Comparison of ENCODE assay signal across 8 cellular contexts in genomic region chr14:35883677-35884293, GRCh38. TPM values are rescaled to one million over a fixed set of nuclear protein-coding genes. Genes with fewer than 3 reads are reported as not detected.
DNase-seq lines count a peak whose midpoint lies in the region; ATAC-seq and FAIRE-seq lines count a peak whose summit lies in the region.

No MANE protein-coding gene starts in this region.

- no peaks in the 10 kb centered on the region for H3K36me3 Mint-ChIP-seq in activated CD4-positive, alpha-beta T cell treated with anti-CD3 and anti-CD28 coated beads, Interleukin-2, amount 10 ng/mL, durations not matched to agents 7 days and 5 days (ENCODE audit: low read depth)
- no peaks in the 10 kb centered on the region for H3K36me3 Mint-ChIP-seq in immature natural killer cell
- no peaks in the 10 kb centered on the region for H3K36me3 Mint-ChIP-seq in T-helper 2 cell treated with Interferon-gamma antibody and Interleukin-4, amounts not matched to agents 5 μg/mL and 100 μg/mL, for 36 hours (ENCODE audit: low read depth)

- H3K4me3 Mint-ChIP-seq in activated CD4-positive, alpha-beta T cell treated with anti-CD3 and anti-CD28 coated beads, Interleukin-2, amount 10 ng/mL, durations not matched to agents 7 days and 5 days: no peak overlapping the region
- H3K4me3 Mint-ChIP-seq in stimulated activated naive CD8-positive, alpha-beta T cell treated with anti-CD3 and anti-CD28 coated beads, Interleukin-15, amount 100 ng/mL, for 72 hours: no peak overlapping the region
- H3K4me3 Mint-ChIP-seq in immature natural killer cell: no peak overlapping the region
- no peak overlapping the region for H3K4me3 Mint-ChIP-seq in T-helper 2 cell treated with Interferon-gamma antibody and Interleukin-4, amounts not matched to agents 5 μg/mL and 100 μg/mL, for 36 hours

- DNase-seq in ACHN: peak; percentile 35
- DNase-seq in NAMALWA (ENCODE audit: low spot score): peak; percentile 26
- peak; percentile 45 for DNase-seq in activated CD4-positive, alpha-beta T cell treated with anti-CD3 and anti-CD28 coated beads, Interleukin-2, amount 10 ng/mL, durations not matched to agents 7 days and 5 days
- peak in 29 of 51 donors; percentile 1 to 67 (median 23) for DNase-seq in hypothalamus (lab: John Stamatoyannopoulos, UW)
- DNase-seq in stimulated activated naive CD8-positive, alpha-beta T cell treated with anti-CD3 and anti-CD28 coated beads, Interleukin-15, amount 100 ng/mL, for 72 hours: peak; percentile 5 to 22
- no peak for DNase-seq in immature natural killer cell
- no peak for DNase-seq in T-helper 2 cell treated with Interferon-gamma antibody and Interleukin-4, amounts not matched to agents 5 μg/mL and 100 μg/mL, for 36 hours (ENCODE audit: low spot score)

- POLR2A ChIA-PET in activated CD4-positive, alpha-beta T cell treated with anti-CD3 and anti-CD28 coated beads, Interleukin-2, amount 10 ng/mL, durations not matched to agents 7 days and 5 days (lab: Charles Lee): no interaction called here

- H3K27ac Mint-ChIP-seq in activated CD4-positive, alpha-beta T cell treated with anti-CD3 and anti-CD28 coated beads, Interleukin-2, amount 10 ng/mL, durations not matched to agents 7 days and 5 days: no peak overlapping the region
- peak overlapping the region in 1 of 2 donors; percentile 76 for H3K27ac Mint-ChIP-seq in stimulated activated naive CD8-positive, alpha-beta T cell treated with anti-CD3 and anti-CD28 coated beads, Interleukin-15, amount 100 ng/mL, for 72 hours
- no peak overlapping the region for H3K27ac Mint-ChIP-seq in immature natural killer cell
- H3K27ac Mint-ChIP-seq in T-helper 2 cell treated with Interferon-gamma antibody and Interleukin-4, amounts not matched to agents 5 μg/mL and 100 μg/mL, for 36 hours: no peak overlapping the region

- peaks cover 3% of the 10 kb centered on the region for H3K27me3 Mint-ChIP-seq in activated CD4-positive, alpha-beta T cell treated with anti-CD3 and anti-CD28 coated beads, Interleukin-2, amount 10 ng/mL, durations not matched to agents 7 days and 5 days
- H3K27me3 Mint-ChIP-seq in stimulated activated naive CD8-positive, alpha-beta T cell treated with anti-CD3 and anti-CD28 coated beads, Interleukin-15, amount 100 ng/mL, for 72 hours: no peaks in the 10 kb centered on the region
- H3K27me3 Mint-ChIP-seq in immature natural killer cell (ENCODE audit: low read depth in 3 of 3): peaks cover 0 to 2% (median 0%) of the 10 kb centered on the region in 3 donors
- peaks cover 11% of the 10 kb centered on the region for H3K27me3 Mint-ChIP-seq in T-helper 2 cell treated with Interferon-gamma antibody and Interleukin-4, amounts not matched to agents 5 μg/mL and 100 μg/mL, for 36 hours (ENCODE audit: low read depth)

- H3K4me1 Mint-ChIP-seq in activated CD4-positive, alpha-beta T cell treated with anti-CD3 and anti-CD28 coated beads, Interleukin-2, amount 10 ng/mL, durations not matched to agents 7 days and 5 days: no peaks in the 10 kb centered on the region
- H3K4me1 Mint-ChIP-seq in stimulated activated naive CD8-positive, alpha-beta T cell treated with anti-CD3 and anti-CD28 coated beads, Interleukin-15, amount 100 ng/mL, for 72 hours: peaks cover 11% of the 10 kb centered on the region
- peaks cover 4 to 6% of the 10 kb centered on the region in 2 donors for H3K4me1 Mint-ChIP-seq in immature natural killer cell
- H3K4me1 Mint-ChIP-seq in T-helper 2 cell treated with Interferon-gamma antibody and Interleukin-4, amounts not matched to agents 5 μg/mL and 100 μg/mL, for 36 hours (ENCODE audit: low read depth): peaks cover 7% of the 10 kb centered on the region

- CTCF ChIA-PET in activated CD4-positive, alpha-beta T cell treated with anti-CD3 and anti-CD28 coated beads, Interleukin-2, amount 10 ng/mL, durations not matched to agents 7 days and 5 days (lab: Charles Lee): interaction anchor here (2.3 kb wide), 1 partner anchor 186 kb away, joined by 11 read pairs; no protein-coding TSS in a partner anchor

- H3K9me3 Mint-ChIP-seq in activated CD4-positive, alpha-beta T cell treated with anti-CD3 and anti-CD28 coated beads, Interleukin-2, amount 10 ng/mL, durations not matched to agents 7 days and 5 days: no peaks in the 10 kb centered on the region
- H3K9me3 Mint-ChIP-seq in stimulated activated naive CD8-positive, alpha-beta T cell treated with anti-CD3 and anti-CD28 coated beads, Interleukin-15, amount 100 ng/mL, for 72 hours: no peaks in the 10 kb centered on the region
- H3K9me3 Mint-ChIP-seq in immature natural killer cell: no peaks in the 10 kb centered on the region
- H3K9me3 Mint-ChIP-seq in T-helper 2 cell treated with Interferon-gamma antibody and Interleukin-4, amounts not matched to agents 5 μg/mL and 100 μg/mL, for 36 hours: no peaks in the 10 kb centered on the region

- FAIRE-seq in G401.6 (lab: Jason Lieb, UNC): peak; percentile 82

- in situ Hi-C loops in ACHN (cut with HindIII; ENCODE audit: low pct_ligation_motif_present, low pct_unique_long_range_greater_than_20kb, low sequenced_read_pairs): no loop called here

- ATAC-seq in stimulated activated naive CD8-positive, alpha-beta T cell treated with anti-CD3 and anti-CD28 coated beads, Interleukin-15, amount 100 ng/mL, for 72 hours: no peak

RNA-seq across cellular contexts. Expression of gene BRMS1L, which starts 57.6 kb away (rescaled TPM):
- total RNA-seq in activated CD4-positive, alpha-beta T cell treated with anti-CD3 and anti-CD28 coated beads, Interleukin-2, amount 10 ng/mL, durations not matched to agents 7 days and 5 days: 1 to 10 TPM; 4.8 to 4.9 TPM
- 1 to 10 TPM; 1.4 to 2.7 (median 1.9) TPM for polyA plus RNA-seq in immature natural killer cell

Comparison
In these comparisons a context has a peak if more than half of its experiments do, and no peak if none do; other contexts are left out.
1. DNase-seq: peak in ACHN (single experiment), NAMALWA (single experiment), activated CD4-positive, alpha-beta T cell treated with anti-CD3 and anti-CD28 coated beads, Interleukin-2, amount 10 ng/mL, durations not matched to agents 7 days and 5 days (single experiment), hypothalamus (29 of 51) and stimulated activated naive CD8-positive, alpha-beta T cell treated with anti-CD3 and anti-CD28 coated beads, Interleukin-15, amount 100 ng/mL, for 72 hours (2 of 2); none in immature natural killer cell (0 of 3) and T-helper 2 cell treated with Interferon-gamma antibody and Interleukin-4, amounts not matched to agents 5 μg/mL and 100 μg/mL, for 36 hours (single experiment).